8 cellular contexts compared by ENCODE assay signal in the genomic region with DNA sequence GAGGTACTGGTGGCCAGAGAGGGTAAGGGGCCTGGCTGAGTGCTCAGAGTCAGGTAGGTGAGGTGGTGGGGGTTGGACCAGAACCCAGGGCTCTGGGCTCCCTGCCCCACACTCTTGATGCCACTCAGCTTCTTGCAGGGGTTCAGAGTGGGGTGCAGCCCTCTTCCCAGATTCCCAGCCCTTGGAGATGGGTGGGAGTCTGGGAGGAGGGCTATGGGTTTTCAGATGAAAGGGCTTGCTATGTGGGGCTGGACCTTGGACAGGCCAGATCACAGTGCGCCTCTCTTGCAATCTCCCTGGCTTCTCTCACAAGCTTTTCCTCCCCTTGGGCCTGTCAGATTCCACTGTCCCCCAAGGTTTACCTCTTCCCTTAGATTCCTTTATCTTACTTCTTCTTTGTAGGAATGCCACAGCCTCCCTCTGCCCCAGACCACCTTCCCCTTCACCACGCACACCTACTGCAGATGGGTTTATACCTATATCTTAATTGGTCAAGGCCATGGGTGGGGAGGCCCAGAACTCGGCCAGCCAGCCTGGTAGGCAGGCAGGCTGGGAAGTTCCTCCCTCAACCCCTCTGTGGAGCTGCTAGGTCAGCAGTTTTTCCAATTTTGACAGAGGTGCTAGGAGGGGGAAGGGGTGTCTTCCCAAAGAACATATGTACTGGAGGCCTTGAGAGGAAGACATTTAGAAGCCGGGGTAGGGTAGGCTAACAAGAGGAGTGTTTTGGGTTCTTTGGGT. TPM values are rescaled to one million over a fixed set of nuclear protein-coding genes. Genes with fewer than 3 reads are reported as not detected.
A peak's percentile ranks its signal among the peaks of the same experiment; 100 is the strongest.
DNase-seq lines count a peak whose midpoint lies in the region; ATAC-seq and TF ChIP-seq lines count a peak whose summit lies in the region.
"Had no signal": no experiment of that assay in that cellular context is flagged by ENCODE, and none has a peak within 500 bp of the region (broad histone marks: within the 10 kb centered on the region; RNA-seq: fewer than 3 reads in every experiment).

No MANE protein-coding gene starts in this region.

- H3K9me3 Mint-ChIP-seq in Caco-2 (ENCODE audit: unreplicated experiment) = no peaks in the 10 kb centered on the region
- no peaks in the 10 kb centered on the region for H3K9me3 Mint-ChIP-seq in central memory CD8-positive, alpha-beta T cell
- H3K9me3 Mint-ChIP-seq in nephron = peaks cover 3% of the 10 kb centered on the region

- DNase-seq in Caco-2 = no peak
- no peak for DNase-seq in central memory CD8-positive, alpha-beta T cell (ENCODE audit: low spot score in 2 of 2)
- DNase-seq in NCI-H748 treated with DMSO at 0.1 percent for 48 hours (lab: John Stamatoyannopoulos, UW) = no peak
- no peak for DNase-seq in ureter (ENCODE audit: low spot score)
- DNase-seq: GF-D8 had no signal

- H3K36me3 ChIP-seq in Caco-2 (ENCODE audit: control insufficient read depth, insufficient read depth, low read length) = no peaks in the 10 kb centered on the region

- no peak for ATAC-seq in central memory CD8-positive, alpha-beta T cell (replicated peaks; ENCODE audit: extremely low read depth, poor library complexity, severe bottlenecking)
- no peak for ATAC-seq in HG02884 (IDR thresholded peaks at IDR 0.05; ENCODE audit: unreplicated experiment)

- CTCF ChIA-PET in Caco-2 (lab: Charles Lee) = no interaction called here

- H3K27ac Mint-ChIP-seq in Caco-2 (ENCODE audit: unreplicated experiment) (peak overlapping the region; percentile 51), nephron (peak overlapping the region; percentile 75 to 98 (median 96))
- H3K27ac Mint-ChIP-seq in central memory CD8-positive, alpha-beta T cell (ENCODE audit: low read depth) = no peak overlapping the region

- H3K36me3 Mint-ChIP-seq in Caco-2 (ENCODE audit: insufficient read depth, unreplicated experiment) (no peaks in the 10 kb centered on the region), nephron (ENCODE audit: low read depth) (peaks cover 27% of the 10 kb centered on the region)
- H3K36me3 Mint-ChIP-seq in central memory CD8-positive, alpha-beta T cell (ENCODE audit: insufficient read depth) = peaks cover 1% of the 10 kb centered on the region

- TF ChIP-seq CTCF in Caco-2 (IDR thresholded peaks at IDR 0.05; ENCODE audit: insufficient read depth in 1 of 2, low read depth in 1 of 2, low read length in 1 of 2, severe bottlenecking in 1 of 2, unreplicated experiment in 1 of 2) = no peak
- no peak for TF ChIP-seq CTCF in nephron (IDR thresholded peaks at IDR 0.05; ENCODE audit: unreplicated experiment in 3 of 3)

- H3K27me3 Mint-ChIP-seq in Caco-2 (ENCODE audit: insufficient read depth, unreplicated experiment) (no peaks in the 10 kb centered on the region), nephron (ENCODE audit: low read depth) (no peaks in the 10 kb centered on the region)
- H3K27me3 Mint-ChIP-seq in central memory CD8-positive, alpha-beta T cell = peaks cover 48% of the 10 kb centered on the region

- POLR2A ChIA-PET in Caco-2 (lab: Charles Lee) = no interaction called here

- no peaks in the 10 kb centered on the region for H3K27me3 ChIP-seq in Caco-2 (replicated peaks; ENCODE audit: control insufficient read depth, insufficient read depth, low read length)

- H3K4me1 ChIP-seq in Caco-2 = peaks cover 11% of the 10 kb centered on the region

- no peaks in the 10 kb centered on the region for H3K9me3 ChIP-seq in Caco-2

- H3K4me3 Mint-ChIP-seq in Caco-2 (ENCODE audit: unreplicated experiment) = peak overlapping the region; percentile 86
- H3K4me3 Mint-ChIP-seq in central memory CD8-positive, alpha-beta T cell = peak overlapping the region; percentile 70
- peak overlapping the region; percentile 92 to 99 (median 97) for H3K4me3 Mint-ChIP-seq in nephron

- intact Hi-C loops in Caco-2 (cut with micrococcal nuclease; ENCODE audit: unreplicated experiment) = no loop called here

- no TSS peak for BruUV-seq in Caco-2 (replicated peaks; lab: Mats Ljungman, UMichigan)

- no peak overlapping the region; the same call in 1 of the 2 replicates for H3K4me3 ChIP-seq in Caco-2 (ENCODE audit: low read depth, low read length)

- H3K4me1 Mint-ChIP-seq in Caco-2 (ENCODE audit: low read depth, unreplicated experiment) (peaks cover 40% of the 10 kb centered on the region), nephron (peaks cover 75% of the 10 kb centered on the region)
- peaks cover 5% of the 10 kb centered on the region for H3K4me1 Mint-ChIP-seq in central memory CD8-positive, alpha-beta T cell

RNA-seq across cellular contexts. Expression of a gene that starts 1.3 kb away (rescaled TPM):
- total RNA-seq in Caco-2 (2022) (5.9 and 6.1 TPM in 2 replicates), ureter (32.7 TPM)
- total RNA-seq: MCF 10A had no signal

RNA-seq across cellular contexts. Expression of a gene that starts 29.3 kb away (rescaled TPM):
- total RNA-seq in Caco-2 (2022) (1.1 and 1.4 TPM in 2 replicates), ureter (2.2 TPM)

RNA-seq across cellular contexts. Expression of a gene that starts 29.6 kb away (rescaled TPM):
- 50.0 and 50.5 TPM in 2 replicates for total RNA-seq in Caco-2 (2022)
- 72.9 TPM for total RNA-seq in ureter

RNA-seq across cellular contexts. Expression of a gene that starts 32.2 kb away (rescaled TPM):
- total RNA-seq in Caco-2 (2022) = 0.84 and 0.88 TPM in 2 replicates
- total RNA-seq in ureter = 67.2 TPM

RNA-seq across cellular contexts. Expression of a gene that starts 42.4 kb away (rescaled TPM):
- 44.1 and 45.8 TPM in 2 replicates for total RNA-seq in Caco-2 (2022)
- 73.5 TPM for total RNA-seq in ureter
